ENCODE assay signal across 18 cellular contexts in the genomic region with DNA sequence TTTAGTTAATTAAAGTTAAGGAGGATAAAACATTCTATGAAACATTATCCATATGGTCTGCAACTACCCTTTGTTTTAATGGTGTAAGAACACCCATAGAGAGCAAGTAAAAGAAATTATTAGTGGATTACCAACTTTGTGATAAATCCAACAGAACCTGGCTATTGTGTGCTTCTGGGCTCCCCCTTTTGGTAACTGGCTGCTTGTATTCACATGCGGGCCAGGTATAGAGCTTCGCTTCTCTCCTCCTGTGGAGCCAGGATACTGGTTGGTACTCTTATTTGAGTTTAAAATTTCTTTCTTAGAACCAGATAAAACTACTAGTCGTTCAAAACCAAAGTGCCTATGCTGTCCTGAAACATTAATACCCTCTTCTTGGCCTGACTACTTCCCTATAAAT.
DNase-seq lines count a peak whose midpoint lies in the region; ATAC-seq, FAIRE-seq and TF ChIP-seq lines count a peak whose summit lies in the region.
"Had no signal": no experiment of that assay in that cellular context is flagged by ENCODE, and none has a peak within 500 bp of the region (broad histone marks: within the 10 kb centered on the region; RNA-seq: fewer than 3 reads in every experiment).

No MANE protein-coding gene starts in this region.

- in situ Hi-C loops in K562 (cut with MboI): no loop called here

- no peaks in the 10 kb centered on the region for H3K9me3 ChIP-seq in HCT116 (ENCODE audit: control insufficient read depth in 1 of 2, insufficient read depth in 1 of 2, low read depth in 1 of 2, low read length in 2 of 2)
- H3K9me3 ChIP-seq in K562 (replicated peaks; ENCODE audit: control insufficient read depth, insufficient read depth, low read depth, low read length): no peaks in the 10 kb centered on the region
- H3K9me3 ChIP-seq: A549 had no signal

- TF ChIP-seq RAD21 in HCT116 (IDR thresholded peaks at IDR 0.05; ENCODE audit: low read depth) (peak; percentile 28; the same call in 1 of the 2 replicates), K562 (CRISPR knock-in tag; conservative IDR thresholded peaks at IDR 0.05 in 1 of 2, IDR thresholded peaks at IDR 0.05 in 1 of 2) (0 out of 4 replicates have a peak, but pooled peaks of 1 of the 2 experiments have one; percentile 9)

- no peak for FAIRE-seq in K562 (lab: Jason Lieb, UNC)
- FAIRE-seq: A549, H54 had no signal

- no peak for TF ChIP-seq EP300 in K562 (IDR thresholded peaks at IDR 0.05; ENCODE audit: low read length)

- TF ChIP-seq POLR2A in HCT116 (IDR thresholded peaks at IDR 0.05; ENCODE audit: borderline replicate concordance, extremely low read depth, insufficient read depth, insufficient read length) (no peak), K562 (conservative IDR thresholded peaks at IDR 0.05) (no peak)

- ATAC-seq in HCT116 (0 out of 2 replicates have a peak, but pooled peaks have one; percentile 57), K562 (0 out of 3 replicates have a peak, but pooled peaks have one; percentile 42), HG03045 (IDR thresholded peaks at IDR 0.05; ENCODE audit: unreplicated experiment) (no peak)
- ATAC-seq: A549, Panc1, Right ventricle myocardium inferior, SK-N-SH treated with all-trans-retinoic acid at 6 μM for 48 hours had no signal

- TF ChIP-seq CTCF in 22Rv1 (IDR thresholded peaks at IDR 0.05) (peak; percentile 17; the same call in 1 of the 2 replicates), HCT116 (IDR thresholded peaks at IDR 0.05 in 2 of 3, conservative IDR thresholded peaks at IDR 0.05 in 1 of 3; ENCODE audit: borderline replicate concordance in 1 of 3, insufficient read depth in 1 of 3, low read depth in 2 of 3, low read length in 2 of 3) (0 out of 6 replicates have a peak, but pooled peaks of 1 of the 3 experiments have one; percentile 10), K562 (IDR thresholded peaks at IDR 0.05 in 2 of 3, conservative IDR thresholded peaks at IDR 0.05 in 1 of 3; ENCODE audit: insufficient read depth in 2 of 3, low read depth in 1 of 3, low read length in 3 of 3) (peak in 1 of 3 experiments; percentile 34; a peak in 2 of 6 replicates)

- no peaks in the 10 kb centered on the region for H3K4me1 ChIP-seq in HCT116 (ENCODE audit: control insufficient read depth in 1 of 2, insufficient read depth in 2 of 2, low read length in 2 of 2)
- H3K4me1 ChIP-seq in K562 (replicated peaks in 1 of 2; ENCODE audit: control insufficient read depth in 2 of 2, insufficient read depth in 2 of 2, low read length in 2 of 2): no peaks in the 10 kb centered on the region
- H3K4me1 ChIP-seq: A549 had no signal

- POLR2A ChIA-PET in HCT116 (lab: Charles Lee) (no interaction called here), K562 (lab: Yijun Ruan, JAX) (interaction anchor here (0.7 kb wide), 1 partner anchor 93 kb away, joined by 3 read pairs; no protein-coding TSS in a partner anchor)

- CTCF ChIA-PET in HCT116 (lab: Charles Lee) (interaction anchor here (1.2 kb wide), 1 partner anchor 9 kb away, joined by 3 read pairs; no protein-coding TSS in a partner anchor), K562 (lab: Yijun Ruan, JAX; ENCODE audit: low intra/inter-chr PET ratio) (no interaction called here)

- H3K27me3 ChIP-seq in HCT116 (ENCODE audit: insufficient read depth, low read length) (no peaks in the 10 kb centered on the region), K562 (ENCODE audit: control insufficient read depth in 2 of 2, insufficient read depth in 2 of 2, low read length in 2 of 2) (no peaks in the 10 kb centered on the region)

- H3K36me3 ChIP-seq in HCT116 (ENCODE audit: control insufficient read depth in 1 of 2, insufficient read depth in 2 of 2, low read length in 2 of 2) (no peaks in the 10 kb centered on the region), K562 (ENCODE audit: control insufficient read depth, insufficient read depth, low read length) (no peaks in the 10 kb centered on the region)

- H3K4me3 ChIP-seq in HCT116 (replicated peaks in 1 of 2; ENCODE audit: low read depth in 1 of 2, low read length in 2 of 2): no peak overlapping the region
- H3K4me3 ChIP-seq in K562: no peak overlapping the region
- H3K4me3 ChIP-seq: A549 had no signal

- H3K4me2 ChIP-seq in HCT116 (ENCODE audit: low read length): no peak overlapping the region
- H3K4me2 ChIP-seq in K562 (ENCODE audit: insufficient read depth, low read length): no peak overlapping the region
- H3K4me2 ChIP-seq: A549 had no signal

- H4K20me1 ChIP-seq in HCT116 (ENCODE audit: insufficient read depth): no peaks in the 10 kb centered on the region
- H4K20me1 ChIP-seq in K562 (replicated peaks; ENCODE audit: control insufficient read depth, insufficient read depth, low read length): no peaks in the 10 kb centered on the region

- H3K79me2 ChIP-seq in HCT116 (ENCODE audit: insufficient read depth, low read length): no peaks in the 10 kb centered on the region
- no peaks in the 10 kb centered on the region for H3K79me2 ChIP-seq in K562 (ENCODE audit: control insufficient read depth, insufficient read depth, low read length)

- 3% methylated on average over 3 of the region's 3 CpGs for WGBS in K562 (ENCODE audit: insufficient coverage, low coverage, missing lambda C conversion rate)

- H3K9me1 ChIP-seq in K562 (ENCODE audit: control insufficient read depth, insufficient read depth, low read length): no peaks in the 10 kb centered on the region

- no peaks in the 10 kb centered on the region; the same call in 1 of the 2 replicates for H3K9me2 ChIP-seq in HCT116 (ENCODE audit: insufficient read depth)

- H3K27ac ChIP-seq in 22Rv1: no peak overlapping the region
- H3K27ac ChIP-seq in HCT116 (ENCODE audit: low read depth, low read length): no peak overlapping the region
- no peak overlapping the region for H3K27ac ChIP-seq in K562 (ENCODE audit: extremely low read depth, low read depth, low read length)
- H3K27ac ChIP-seq: A549 had no signal

- H2AFZ ChIP-seq in HCT116 (ENCODE audit: low read depth, low read length, poor library complexity, severe bottlenecking) (no peak overlapping the region), K562 (ENCODE audit: low read depth, low read length) (no peak overlapping the region)

- intact Hi-C loops in HCT116 (cut with micrococcal nuclease): no loop called here
- intact Hi-C loops in K562 (cut with micrococcal nuclease): loop anchor here (10.0 kb wide), 1 partner anchor 245 kb away; no protein-coding TSS in a partner anchor

- no peak for DNase-seq in HCT116 (ENCODE audit: low read depth, low spot score)
- DNase-seq in K562 (ENCODE audit: extremely low read depth in 1 of 4, low spot score in 3 of 4): no peak
- peak; percentile 14 for DNase-seq in iPS-NIHi11 (ENCODE audit: low spot score)
- DNase-seq in NCI-H187 (lab: John Stamatoyannopoulos, UW): no peak
- DNase-seq in RKO (ENCODE audit: low spot score): no peak
- DNase-seq in NCI-H526 treated with DMSO at 0.1 percent for 48 hours (lab: John Stamatoyannopoulos, UW): no peak
- DNase-seq: C1 segment of cervical spinal cord, NCI-H1048, NCI-H1436 treated with DMSO at 0.1 percent for 48 hours, NCI-H2081, NCI-H774 had no signal

- no TSS peak for BruUV-seq in HCT116 (replicated peaks; lab: Mats Ljungman, UMichigan)
- no TSS peak for BruUV-seq in K562 (replicated peaks; lab: Mats Ljungman, UMichigan)

- RAD21 ChIA-PET in HCT116 (lab: Charles Lee; ENCODE audit: low non-redundant PET in 1 of 2, low total read pairs in 2 of 2, uncharacterized antibody in 2 of 2, unreplicated experiment in 2 of 2): no interaction called here

- H3K9ac ChIP-seq in HCT116 (ENCODE audit: low read length) (no peak overlapping the region), K562 (ENCODE audit: insufficient read depth in 1 of 2, low read depth in 2 of 2, low read length in 2 of 2) (no peak overlapping the region)

TF ChIP-seq in HCT116, 20 proteins besides CTCF, POLR2A, EP300 and RAD21 (continues in another document):
- TF ChIP-seq JUND (IDR thresholded peaks at IDR 0.05): no peak
- no peak for TF ChIP-seq SRF (IDR thresholded peaks at IDR 0.05; ENCODE audit: low read depth)
- TF ChIP-seq FOSL1 (IDR thresholded peaks at IDR 0.05; ENCODE audit: low read depth): no peak
- no peak for TF ChIP-seq POLR2AphosphoS5 (IDR thresholded peaks at IDR 0.05; ENCODE audit: low read depth, low read length)
- no peak for TF ChIP-seq TCF7L2 (IDR thresholded peaks at IDR 0.05; ENCODE audit: borderline replicate concordance, extremely low read depth, insufficient read depth, insufficient read length)
- TF ChIP-seq ZFX (IDR thresholded peaks at IDR 0.05): no peak
- no peak for TF ChIP-seq MAX (IDR thresholded peaks at IDR 0.05)
- no peak for TF ChIP-seq EGR1 (IDR thresholded peaks at IDR 0.05; ENCODE audit: low read depth)
- TF ChIP-seq CEBPB (IDR thresholded peaks at IDR 0.05; ENCODE audit: low read depth): no peak
- TF ChIP-seq CBX3 (IDR thresholded peaks at IDR 0.05; ENCODE audit: low read depth): no peak

TF ChIP-seq in K562, 482 proteins besides CTCF, POLR2A, EP300 and RAD21:
- TF ChIP-seq ETV5 (CRISPR knock-in tag; IDR thresholded peaks at IDR 0.05; ENCODE audit: low read depth): no peak
- no peak for TF ChIP-seq POLR2AphosphoS5 (IDR thresholded peaks at IDR 0.05; ENCODE audit: control insufficient read depth, insufficient read depth, low read depth, low read length)
- TF ChIP-seq MTA3 (IDR thresholded peaks at IDR 0.05; ENCODE audit: borderline replicate concordance): no peak
- no peak for TF ChIP-seq ZNF217 (CRISPR knock-in tag; IDR thresholded peaks at IDR 0.05)
- no peak for TF ChIP-seq DACH1 (IDR thresholded peaks at IDR 0.05; ENCODE audit: partially characterized antibody)
- TF ChIP-seq NCOA4 (IDR thresholded peaks at IDR 0.05; ENCODE audit: partially characterized antibody): no peak
- TF ChIP-seq SMARCA5 (IDR thresholded peaks at IDR 0.05): no peak
- no peak for TF ChIP-seq RB1 (IDR thresholded peaks at IDR 0.05; ENCODE audit: low read depth)
